Comparison of ENCODE assay signal across 1 cellular context in the genomic region with DNA sequence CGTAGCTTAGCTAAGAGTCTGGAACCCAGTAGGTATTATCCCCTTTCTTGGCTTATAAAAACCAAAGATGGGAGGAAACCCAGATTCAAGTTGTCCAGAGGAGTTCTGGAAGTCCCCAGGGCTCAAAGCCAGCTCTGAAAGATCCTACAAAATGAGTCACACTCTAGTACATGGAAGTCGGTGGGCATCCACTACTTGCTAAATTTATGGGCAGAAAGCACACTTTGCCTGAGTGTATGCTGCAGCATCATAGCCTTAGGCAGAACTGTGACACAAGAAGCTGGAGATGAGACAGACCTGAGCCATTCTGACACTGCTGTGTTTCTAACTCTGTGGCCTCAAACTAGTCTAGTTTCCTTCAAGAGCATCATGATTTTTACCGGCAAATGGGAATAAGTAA.
TF ChIP-seq lines count a peak whose summit lies in the region.

No MANE protein-coding gene starts in this region.

TF ChIP-seq in WTC11, 78 proteins besides CTCF, POLR2A, EP300 and RAD21 (continued from another document):
- TF ChIP-seq, protein P1, sequence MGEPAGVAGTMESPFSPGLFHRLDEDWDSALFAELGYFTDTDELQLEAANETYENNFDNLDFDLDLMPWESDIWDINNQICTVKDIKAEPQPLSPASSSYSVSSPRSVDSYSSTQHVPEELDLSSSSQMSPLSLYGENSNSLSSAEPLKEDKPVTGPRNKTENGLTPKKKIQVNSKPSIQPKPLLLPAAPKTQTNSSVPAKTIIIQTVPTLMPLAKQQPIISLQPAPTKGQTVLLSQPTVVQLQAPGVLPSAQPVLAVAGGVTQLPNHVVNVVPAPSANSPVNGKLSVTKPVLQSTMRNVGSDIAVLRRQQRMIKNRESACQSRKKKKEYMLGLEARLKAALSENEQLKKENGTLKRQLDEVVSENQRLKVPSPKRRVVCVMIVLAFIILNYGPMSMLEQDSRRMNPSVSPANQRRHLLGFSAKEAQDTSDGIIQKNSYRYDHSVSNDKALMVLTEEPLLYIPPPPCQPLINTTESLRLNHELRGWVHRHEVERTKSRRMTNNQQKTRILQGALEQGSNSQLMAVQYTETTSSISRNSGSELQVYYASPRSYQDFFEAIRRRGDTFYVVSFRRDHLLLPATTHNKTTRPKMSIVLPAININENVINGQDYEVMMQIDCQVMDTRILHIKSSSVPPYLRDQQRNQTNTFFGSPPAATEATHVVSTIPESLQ (CRISPR knock-in tag; IDR thresholded peaks at IDR 0.05): no peak
- TF ChIP-seq, protein P2, sequence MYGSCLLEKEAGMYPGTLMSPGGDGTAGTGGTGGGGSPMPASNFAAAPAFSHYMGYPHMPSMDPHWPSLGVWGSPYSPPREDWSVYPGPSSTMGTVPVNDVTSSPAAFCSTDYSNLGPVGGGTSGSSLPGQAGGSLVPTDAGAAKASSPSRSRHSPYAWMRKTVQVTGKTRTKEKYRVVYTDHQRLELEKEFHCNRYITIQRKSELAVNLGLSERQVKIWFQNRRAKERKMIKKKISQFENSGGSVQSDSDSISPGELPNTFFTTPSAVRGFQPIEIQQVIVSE (CRISPR knock-in tag; IDR thresholded peaks at IDR 0.05; ENCODE audit: borderline replicate concordance): no peak
- TF ChIP-seq, protein P3, sequence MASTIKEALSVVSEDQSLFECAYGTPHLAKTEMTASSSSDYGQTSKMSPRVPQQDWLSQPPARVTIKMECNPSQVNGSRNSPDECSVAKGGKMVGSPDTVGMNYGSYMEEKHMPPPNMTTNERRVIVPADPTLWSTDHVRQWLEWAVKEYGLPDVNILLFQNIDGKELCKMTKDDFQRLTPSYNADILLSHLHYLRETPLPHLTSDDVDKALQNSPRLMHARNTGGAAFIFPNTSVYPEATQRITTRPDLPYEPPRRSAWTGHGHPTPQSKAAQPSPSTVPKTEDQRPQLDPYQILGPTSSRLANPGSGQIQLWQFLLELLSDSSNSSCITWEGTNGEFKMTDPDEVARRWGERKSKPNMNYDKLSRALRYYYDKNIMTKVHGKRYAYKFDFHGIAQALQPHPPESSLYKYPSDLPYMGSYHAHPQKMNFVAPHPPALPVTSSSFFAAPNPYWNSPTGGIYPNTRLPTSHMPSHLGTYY (CRISPR knock-in tag; IDR thresholded peaks at IDR 0.05): no peak
- TF ChIP-seq ZBTB21 (CRISPR knock-in tag; IDR thresholded peaks at IDR 0.05; ENCODE audit: borderline replicate concordance): no peak
- no peak for TF ChIP-seq ZNF219 (CRISPR knock-in tag; IDR thresholded peaks at IDR 0.05; ENCODE audit: borderline replicate concordance)
- no peak for TF ChIP-seq IRF2 (CRISPR knock-in tag; IDR thresholded peaks at IDR 0.05; ENCODE audit: borderline replicate concordance, low read depth)
- TF ChIP-seq ZNF138 (CRISPR knock-in tag; conservative IDR thresholded peaks at IDR 0.05): no peak
- TF ChIP-seq, protein P4, sequence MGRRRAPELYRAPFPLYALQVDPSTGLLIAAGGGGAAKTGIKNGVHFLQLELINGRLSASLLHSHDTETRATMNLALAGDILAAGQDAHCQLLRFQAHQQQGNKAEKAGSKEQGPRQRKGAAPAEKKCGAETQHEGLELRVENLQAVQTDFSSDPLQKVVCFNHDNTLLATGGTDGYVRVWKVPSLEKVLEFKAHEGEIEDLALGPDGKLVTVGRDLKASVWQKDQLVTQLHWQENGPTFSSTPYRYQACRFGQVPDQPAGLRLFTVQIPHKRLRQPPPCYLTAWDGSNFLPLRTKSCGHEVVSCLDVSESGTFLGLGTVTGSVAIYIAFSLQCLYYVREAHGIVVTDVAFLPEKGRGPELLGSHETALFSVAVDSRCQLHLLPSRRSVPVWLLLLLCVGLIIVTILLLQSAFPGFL (CRISPR knock-in tag; IDR thresholded peaks at IDR 0.05; ENCODE audit: borderline replicate concordance): no peak
- TF ChIP-seq FOXP1 (CRISPR knock-in tag; IDR thresholded peaks at IDR 0.05; ENCODE audit: borderline replicate concordance): no peak
- no peak for TF ChIP-seq CREM (CRISPR knock-in tag; IDR thresholded peaks at IDR 0.05)
- no peak for TF ChIP-seq PRRX2 (CRISPR knock-in tag; IDR thresholded peaks at IDR 0.05)
- TF ChIP-seq, protein P5, sequence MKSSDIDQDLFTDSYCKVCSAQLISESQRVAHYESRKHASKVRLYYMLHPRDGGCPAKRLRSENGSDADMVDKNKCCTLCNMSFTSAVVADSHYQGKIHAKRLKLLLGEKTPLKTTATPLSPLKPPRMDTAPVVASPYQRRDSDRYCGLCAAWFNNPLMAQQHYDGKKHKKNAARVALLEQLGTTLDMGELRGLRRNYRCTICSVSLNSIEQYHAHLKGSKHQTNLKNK (CRISPR knock-in tag; IDR thresholded peaks at IDR 0.05): no peak
- no peak for TF ChIP-seq SMAD3 (CRISPR knock-in tag; IDR thresholded peaks at IDR 0.05; ENCODE audit: borderline replicate concordance)
